ENCODE assay signal across 2 cellular contexts in the genomic region with DNA sequence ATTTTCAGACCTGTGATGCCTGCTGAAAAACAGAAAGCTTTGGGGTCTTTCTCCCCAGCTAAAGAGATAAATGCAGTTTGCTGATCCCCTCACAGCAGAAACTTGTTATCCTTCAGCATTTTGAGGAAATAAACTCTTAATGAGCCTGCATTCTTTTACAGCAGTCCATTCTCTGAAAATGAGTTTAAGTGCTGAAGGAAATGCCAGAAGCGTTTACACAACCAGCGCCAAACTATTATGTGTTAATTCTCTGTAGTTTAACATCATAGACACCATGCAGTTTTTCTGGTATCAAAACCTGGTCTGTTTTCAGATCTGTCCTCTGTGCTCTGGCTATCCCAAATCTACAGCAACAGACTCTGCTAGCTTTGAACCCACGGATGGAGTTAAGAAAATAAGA.
TF ChIP-seq lines count a peak whose summit lies in the region.

No MANE protein-coding gene starts in this region.

TF ChIP-seq in SK-N-SH, 30 proteins besides CTCF, POLR2A, EP300 and RAD21 (continued from another document):
- TF ChIP-seq, protein P1, sequence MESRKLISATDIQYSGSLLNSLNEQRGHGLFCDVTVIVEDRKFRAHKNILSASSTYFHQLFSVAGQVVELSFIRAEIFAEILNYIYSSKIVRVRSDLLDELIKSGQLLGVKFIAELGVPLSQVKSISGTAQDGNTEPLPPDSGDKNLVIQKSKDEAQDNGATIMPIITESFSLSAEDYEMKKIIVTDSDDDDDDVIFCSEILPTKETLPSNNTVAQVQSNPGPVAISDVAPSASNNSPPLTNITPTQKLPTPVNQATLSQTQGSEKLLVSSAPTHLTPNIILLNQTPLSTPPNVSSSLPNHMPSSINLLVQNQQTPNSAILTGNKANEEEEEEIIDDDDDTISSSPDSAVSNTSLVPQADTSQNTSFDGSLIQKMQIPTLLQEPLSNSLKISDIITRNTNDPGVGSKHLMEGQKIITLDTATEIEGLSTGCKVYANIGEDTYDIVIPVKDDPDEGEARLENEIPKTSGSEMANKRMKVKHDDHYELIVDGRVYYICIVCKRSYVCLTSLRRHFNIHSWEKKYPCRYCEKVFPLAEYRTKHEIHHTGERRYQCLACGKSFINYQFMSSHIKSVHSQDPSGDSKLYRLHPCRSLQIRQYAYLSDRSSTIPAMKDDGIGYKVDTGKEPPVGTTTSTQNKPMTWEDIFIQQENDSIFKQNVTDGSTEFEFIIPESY (IDR thresholded peaks at IDR 0.05; ENCODE audit: borderline replicate concordance, low read depth): no peak
- TF ChIP-seq NRF1 (IDR thresholded peaks at IDR 0.05; ENCODE audit: low read depth, low read length) (no peak), IRF3 (IDR thresholded peaks at IDR 0.05; ENCODE audit: low read depth, low read length) (no peak), FOXM1 (IDR thresholded peaks at IDR 0.05; ENCODE audit: low read depth) (no peak), USF1 (IDR thresholded peaks at IDR 0.05; ENCODE audit: borderline replicate concordance, low read depth) (no peak), FOSL2 (IDR thresholded peaks at IDR 0.05; ENCODE audit: borderline replicate concordance, low read depth) (no peak), GATA2 (CRISPR knock-in tag; IDR thresholded peaks at IDR 0.05) (no peak), FOXJ3 (CRISPR knock-in tag; IDR thresholded peaks at IDR 0.05) (no peak), TEAD4 (IDR thresholded peaks at IDR 0.05; ENCODE audit: borderline replicate concordance, insufficient read depth) (no peak), SMC3 (IDR thresholded peaks at IDR 0.05; ENCODE audit: low read depth, low read length) (no peak), POLR2AphosphoS5 (IDR thresholded peaks at IDR 0.05; ENCODE audit: low read depth, low read length) (no peak), REST (IDR thresholded peaks at IDR 0.05; ENCODE audit: low read depth, low read length) (no peak), ELF1 (IDR thresholded peaks at IDR 0.05) (no peak), TAF1 (IDR thresholded peaks at IDR 0.05; ENCODE audit: borderline replicate concordance, low read depth, low read length) (no peak)

TF ChIP-seq in H1, 55 proteins besides CTCF, POLR2A, EP300 and RAD21 (continued from another document):
- TF ChIP-seq, protein P2, sequence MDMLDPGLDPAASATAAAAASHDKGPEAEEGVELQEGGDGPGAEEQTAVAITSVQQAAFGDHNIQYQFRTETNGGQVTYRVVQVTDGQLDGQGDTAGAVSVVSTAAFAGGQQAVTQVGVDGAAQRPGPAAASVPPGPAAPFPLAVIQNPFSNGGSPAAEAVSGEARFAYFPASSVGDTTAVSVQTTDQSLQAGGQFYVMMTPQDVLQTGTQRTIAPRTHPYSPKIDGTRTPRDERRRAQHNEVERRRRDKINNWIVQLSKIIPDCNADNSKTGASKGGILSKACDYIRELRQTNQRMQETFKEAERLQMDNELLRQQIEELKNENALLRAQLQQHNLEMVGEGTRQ (IDR thresholded peaks at IDR 0.05; ENCODE audit: low read length): no peak
- TF ChIP-seq NRF1 (IDR thresholded peaks at IDR 0.05; ENCODE audit: low read depth, low read length): no peak
- no peak for TF ChIP-seq KDM1A (IDR thresholded peaks at IDR 0.05; ENCODE audit: borderline replicate concordance, low read length)
- TF ChIP-seq RNF2 (IDR thresholded peaks at IDR 0.05; ENCODE audit: borderline replicate concordance, low read depth, low read length, missing control alignments, poor library complexity, severe bottlenecking): no peak
